34 cellular contexts compared by ENCODE assay signal in the genomic region with DNA sequence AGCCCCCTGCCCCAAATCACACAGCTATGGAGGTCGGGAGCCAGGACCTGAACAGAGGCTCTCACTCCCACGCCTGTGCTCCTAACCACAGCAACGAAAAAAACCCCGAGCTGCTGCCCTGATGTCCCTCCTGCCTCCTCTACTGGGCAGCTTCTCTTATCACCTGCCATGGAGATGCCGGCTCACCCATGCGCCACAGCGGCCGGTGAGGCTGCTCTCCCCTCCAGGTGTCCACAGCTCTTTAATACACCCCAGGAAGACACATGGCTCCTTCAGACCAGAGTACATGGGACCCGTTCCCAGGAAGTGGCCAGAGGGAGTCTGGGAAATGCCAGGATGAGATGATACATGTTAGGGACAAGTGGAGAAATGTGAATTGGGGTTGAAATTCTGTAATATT.
"Had no signal": no experiment of that assay in that cellular context is flagged by ENCODE, and none has a peak within 500 bp of the region (broad histone marks: within the 10 kb centered on the region; RNA-seq: fewer than 3 reads in every experiment).

No MANE protein-coding gene starts in this region.

- H3K36me3 Mint-ChIP-seq: activated naive CD4-positive, alpha-beta T cell treated with anti-CD3 and anti-CD28 coated beads, Interleukin-2, amount 10 ng/mL, durations not matched to agents 7 days and 5 days; brain had no signal

- H3K27me3 ChIP-seq: ascending aorta, breast epithelium, cardiac muscle cell, colonic mucosa, dorsolateral prefrontal cortex, esophagus muscularis mucosa, foreskin keratinocyte, gastrocnemius medialis had no signal

- H3K4me3 Mint-ChIP-seq: activated CD4-positive, alpha-beta memory T cell treated with anti-CD3 and anti-CD28 coated beads, Interleukin-2, amount 10 ng/mL, durations not matched to agents 7 days and 5 days; activated CD4-positive, alpha-beta T cell treated with anti-CD3 and anti-CD28 coated beads, Interleukin-2, amount 10 ng/mL, durations not matched to agents 7 days and 5 days; activated naive CD4-positive, alpha-beta T cell treated with anti-CD3 and anti-CD28 coated beads, Interleukin-2, amount 10 ng/mL, durations not matched to agents 7 days and 5 days; activated naive CD8-positive, alpha-beta T cell treated with anti-CD3 and anti-CD28 coated beads, Interleukin-2, amount 10 ng/mL, durations not matched to agents 7 days and 5 days; activated T-cell treated with anti-CD3 and anti-CD28 coated beads, Interleukin-2, amount 50 U/mL, for 24 hours; activated T-cell treated with anti-CD3 and anti-CD28 coated beads, Interleukin-2, amount 50 U/mL, for 72 hours; brain; endodermal cell; T-helper 17 cell; T-helper 2 cell treated with Interferon-gamma antibody and Interleukin-4, amounts not matched to agents 5 μg/mL and 100 μg/mL, for 36 hours had no signal

- H3K27ac Mint-ChIP-seq: activated CD4-positive, alpha-beta memory T cell treated with anti-CD3 and anti-CD28 coated beads, Interleukin-2, amount 10 ng/mL, durations not matched to agents 7 days and 5 days; activated CD4-positive, alpha-beta T cell treated with anti-CD3 and anti-CD28 coated beads, Interleukin-2, amount 10 ng/mL, durations not matched to agents 7 days and 5 days; activated naive CD4-positive, alpha-beta T cell treated with anti-CD3 and anti-CD28 coated beads, Interleukin-2, amount 10 ng/mL, durations not matched to agents 7 days and 5 days; activated naive CD4-positive, alpha-beta T cell treated with anti-CD3 and anti-CD28 coated beads, Interleukin-2, amount 50 U/mL, for 72 hours; activated naive CD8-positive, alpha-beta T cell treated with anti-CD3 and anti-CD28 coated beads, Interleukin-2, amount 10 ng/mL, durations not matched to agents 7 days and 5 days; activated T-cell treated with anti-CD3 and anti-CD28 coated beads, Interleukin-2, amount 50 U/mL, for 24 hours; activated T-cell treated with anti-CD3 and anti-CD28 coated beads, Interleukin-2, amount 50 U/mL, for 72 hours; endodermal cell; T-helper 17 cell; T-helper 2 cell treated with Interferon-gamma antibody and Interleukin-4, amounts not matched to agents 5 μg/mL and 100 μg/mL, for 36 hours had no signal

- H3K4me1 ChIP-seq: ascending aorta, breast epithelium, colonic mucosa, esophagus muscularis mucosa, foreskin keratinocyte, gastrocnemius medialis had no signal

- H3K27me3 Mint-ChIP-seq: activated CD4-positive, alpha-beta memory T cell treated with anti-CD3 and anti-CD28 coated beads, Interleukin-2, amount 10 ng/mL, durations not matched to agents 7 days and 5 days; activated CD4-positive, alpha-beta T cell treated with anti-CD3 and anti-CD28 coated beads, Interleukin-2, amount 10 ng/mL, durations not matched to agents 7 days and 5 days had no signal

- H3K9me3 Mint-ChIP-seq: activated CD4-positive, alpha-beta T cell treated with anti-CD3 and anti-CD28 coated beads, Interleukin-2, amount 10 ng/mL, durations not matched to agents 7 days and 5 days; activated T-cell treated with anti-CD3 and anti-CD28 coated beads, Interleukin-2, amount 50 U/mL, for 24 hours; T-helper 2 cell treated with Interferon-gamma antibody and Interleukin-4, amounts not matched to agents 5 μg/mL and 100 μg/mL, for 36 hours had no signal

- DNase-seq: activated CD4-positive, alpha-beta memory T cell treated with anti-CD3 and anti-CD28 coated beads, Interleukin-2, amount 10 ng/mL, durations not matched to agents 7 days and 5 days; activated CD4-positive, alpha-beta T cell treated with anti-CD3 and anti-CD28 coated beads for 4 hours; activated CD4-positive, alpha-beta T cell treated with anti-CD3 and anti-CD28 coated beads, Interleukin-2, amount 10 ng/mL, durations not matched to agents 7 days and 5 days; activated CD4-positive, alpha-beta T cell treated with anti-CD3 and anti-CD28 coated beads, Interleukin-2, amount 50 U/mL, for 4 hours; activated CD4-positive, CD25-positive, alpha-beta regulatory T cell; activated CD4-positive, CD25-positive, alpha-beta regulatory T cell treated with anti-CD3 and anti-CD28 coated beads, Interleukin-2, amount 50 U/mL, for 72 hours; activated CD8-positive, alpha-beta memory T cell treated with anti-CD3 and anti-CD28 coated beads, Interleukin-2, amount 50 U/mL, for 48 hours; activated gamma-delta T cell; activated naive CD4-positive, alpha-beta T cell; activated naive CD4-positive, alpha-beta T cell treated with anti-CD3 and anti-CD28 coated beads, Interleukin-2, amount 10 ng/mL, durations not matched to agents 7 days and 5 days; activated naive CD8-positive, alpha-beta T cell treated with anti-CD3 and anti-CD28 coated beads, Interleukin-2, amount 10 ng/mL, durations not matched to agents 7 days and 5 days; activated T-cell treated with anti-CD3 and anti-CD28 coated beads for 4 hours; activated T-cell treated with anti-CD3 and anti-CD28 coated beads, Interleukin-2, amount 50 U/mL, for 24 hours; activated T-cell treated with anti-CD3 and anti-CD28 coated beads, Interleukin-2, amount 50 U/mL, for 72 hours; central memory CD4-positive, alpha-beta T cell; cerebellar nuclear complex; colonic mucosa; dorsolateral prefrontal cortex; effector memory CD4-positive, alpha-beta T cell; endodermal cell; erythroblast; gastrocnemius medialis; glutamatergic neuron; T-helper 1 cell; T-helper 17 cell; T1000 had no signal

- H3K27ac ChIP-seq: ascending aorta, breast epithelium, cardiac muscle cell, colonic mucosa, dorsolateral prefrontal cortex, esophagus muscularis mucosa, foreskin keratinocyte, gastrocnemius medialis had no signal

- H3K36me3 ChIP-seq: ascending aorta, breast epithelium, cardiac muscle cell, colonic mucosa, esophagus muscularis mucosa, gastrocnemius medialis had no signal

- H3K9me3 ChIP-seq: ascending aorta, breast epithelium, colonic mucosa, esophagus muscularis mucosa had no signal

- H3K4me3 ChIP-seq: ascending aorta, breast epithelium, cardiac muscle cell, colonic mucosa, dorsolateral prefrontal cortex, esophagus muscularis mucosa, gastrocnemius medialis had no signal
